In the genomic region with DNA sequence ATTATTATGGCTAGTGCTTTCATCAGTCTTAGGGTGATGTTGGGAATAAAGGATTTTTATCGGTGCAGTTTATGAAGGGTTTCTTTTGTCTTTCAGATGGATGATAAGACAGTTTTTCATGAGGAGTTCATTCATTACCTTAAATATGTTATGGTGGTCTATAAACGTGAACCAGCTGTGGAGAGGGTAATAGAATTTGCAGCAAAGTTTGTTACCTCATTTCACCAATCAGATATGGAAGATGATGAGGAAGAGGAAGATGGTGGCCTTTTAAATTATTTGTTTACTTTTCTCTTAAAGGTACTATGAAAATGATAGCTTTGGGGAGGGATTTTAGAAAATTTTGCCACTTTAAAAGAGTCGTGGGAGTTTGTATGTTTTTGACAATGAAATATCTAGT, we compare ENCODE assay signal across 2 cellular contexts.
TF ChIP-seq lines count a peak whose summit lies in the region.

No MANE protein-coding gene starts in this region.

TF ChIP-seq in SK-N-SH, 30 proteins besides CTCF, POLR2A, EP300 and RAD21:
- TF ChIP-seq, protein P1, sequence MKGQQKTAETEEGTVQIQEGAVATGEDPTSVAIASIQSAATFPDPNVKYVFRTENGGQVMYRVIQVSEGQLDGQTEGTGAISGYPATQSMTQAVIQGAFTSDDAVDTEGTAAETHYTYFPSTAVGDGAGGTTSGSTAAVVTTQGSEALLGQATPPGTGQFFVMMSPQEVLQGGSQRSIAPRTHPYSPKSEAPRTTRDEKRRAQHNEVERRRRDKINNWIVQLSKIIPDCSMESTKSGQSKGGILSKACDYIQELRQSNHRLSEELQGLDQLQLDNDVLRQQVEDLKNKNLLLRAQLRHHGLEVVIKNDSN (IDR thresholded peaks at IDR 0.05; ENCODE audit: borderline replicate concordance, low read depth) = no peak
- TF ChIP-seq RCOR1 (IDR thresholded peaks at IDR 0.05; ENCODE audit: low read length) = no peak
- no peak for TF ChIP-seq FOSL2 (IDR thresholded peaks at IDR 0.05; ENCODE audit: borderline replicate concordance, low read depth)
- TF ChIP-seq TCF12 (IDR thresholded peaks at IDR 0.05) = no peak
- TF ChIP-seq RFX5 (IDR thresholded peaks at IDR 0.05; ENCODE audit: low read length) = no peak
- no peak for TF ChIP-seq SMC3 (IDR thresholded peaks at IDR 0.05; ENCODE audit: low read depth, low read length)
- TF ChIP-seq GATA2 (CRISPR knock-in tag; IDR thresholded peaks at IDR 0.05) = no peak
- TF ChIP-seq FOXJ3 (CRISPR knock-in tag; IDR thresholded peaks at IDR 0.05) = no peak
- no peak for TF ChIP-seq NFIC (IDR thresholded peaks at IDR 0.05; ENCODE audit: borderline replicate concordance)
- TF ChIP-seq, protein P2, sequence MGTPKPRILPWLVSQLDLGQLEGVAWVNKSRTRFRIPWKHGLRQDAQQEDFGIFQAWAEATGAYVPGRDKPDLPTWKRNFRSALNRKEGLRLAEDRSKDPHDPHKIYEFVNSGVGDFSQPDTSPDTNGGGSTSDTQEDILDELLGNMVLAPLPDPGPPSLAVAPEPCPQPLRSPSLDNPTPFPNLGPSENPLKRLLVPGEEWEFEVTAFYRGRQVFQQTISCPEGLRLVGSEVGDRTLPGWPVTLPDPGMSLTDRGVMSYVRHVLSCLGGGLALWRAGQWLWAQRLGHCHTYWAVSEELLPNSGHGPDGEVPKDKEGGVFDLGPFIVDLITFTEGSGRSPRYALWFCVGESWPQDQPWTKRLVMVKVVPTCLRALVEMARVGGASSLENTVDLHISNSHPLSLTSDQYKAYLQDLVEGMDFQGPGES (IDR thresholded peaks at IDR 0.05; ENCODE audit: low read depth, low read length) = no peak

TF ChIP-seq in SK-N-SH treated with all-trans-retinoic acid at 6 μM for 48 hours, 23 proteins besides CTCF, POLR2A, EP300 and RAD21 (continued from another document):
- TF ChIP-seq, protein P3, sequence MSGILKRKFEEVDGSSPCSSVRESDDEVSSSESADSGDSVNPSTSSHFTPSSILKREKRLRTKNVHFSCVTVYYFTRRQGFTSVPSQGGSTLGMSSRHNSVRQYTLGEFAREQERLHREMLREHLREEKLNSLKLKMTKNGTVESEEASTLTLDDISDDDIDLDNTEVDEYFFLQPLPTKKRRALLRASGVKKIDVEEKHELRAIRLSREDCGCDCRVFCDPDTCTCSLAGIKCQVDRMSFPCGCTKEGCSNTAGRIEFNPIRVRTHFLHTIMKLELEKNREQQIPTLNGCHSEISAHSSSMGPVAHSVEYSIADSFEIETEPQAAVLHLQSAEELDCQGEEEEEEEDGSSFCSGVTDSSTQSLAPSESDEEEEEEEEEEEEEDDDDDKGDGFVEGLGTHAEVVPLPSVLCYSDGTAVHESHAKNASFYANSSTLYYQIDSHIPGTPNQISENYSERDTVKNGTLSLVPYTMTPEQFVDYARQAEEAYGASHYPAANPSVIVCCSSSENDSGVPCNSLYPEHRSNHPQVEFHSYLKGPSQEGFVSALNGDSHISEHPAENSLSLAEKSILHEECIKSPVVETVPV (CRISPR knock-in tag; IDR thresholded peaks at IDR 0.05) = no peak
- TF ChIP-seq SNAI2 (CRISPR knock-in tag; IDR thresholded peaks at IDR 0.05) = no peak
- TF ChIP-seq RARB (CRISPR knock-in tag; IDR thresholded peaks at IDR 0.05) = no peak
- TF ChIP-seq, protein P4, sequence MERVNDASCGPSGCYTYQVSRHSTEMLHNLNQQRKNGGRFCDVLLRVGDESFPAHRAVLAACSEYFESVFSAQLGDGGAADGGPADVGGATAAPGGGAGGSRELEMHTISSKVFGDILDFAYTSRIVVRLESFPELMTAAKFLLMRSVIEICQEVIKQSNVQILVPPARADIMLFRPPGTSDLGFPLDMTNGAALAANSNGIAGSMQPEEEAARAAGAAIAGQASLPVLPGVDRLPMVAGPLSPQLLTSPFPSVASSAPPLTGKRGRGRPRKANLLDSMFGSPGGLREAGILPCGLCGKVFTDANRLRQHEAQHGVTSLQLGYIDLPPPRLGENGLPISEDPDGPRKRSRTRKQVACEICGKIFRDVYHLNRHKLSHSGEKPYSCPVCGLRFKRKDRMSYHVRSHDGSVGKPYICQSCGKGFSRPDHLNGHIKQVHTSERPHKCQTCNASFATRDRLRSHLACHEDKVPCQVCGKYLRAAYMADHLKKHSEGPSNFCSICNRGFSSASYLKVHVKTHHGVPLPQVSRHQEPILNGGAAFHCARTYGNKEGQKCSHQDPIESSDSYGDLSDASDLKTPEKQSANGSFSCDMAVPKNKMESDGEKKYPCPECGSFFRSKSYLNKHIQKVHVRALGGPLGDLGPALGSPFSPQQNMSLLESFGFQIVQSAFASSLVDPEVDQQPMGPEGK (CRISPR knock-in tag; IDR thresholded peaks at IDR 0.05; ENCODE audit: borderline replicate concordance) = no peak
- no peak for TF ChIP-seq GLIS3 (CRISPR knock-in tag; IDR thresholded peaks at IDR 0.05)
- no peak for TF ChIP-seq ZFP30 (CRISPR knock-in tag; IDR thresholded peaks at IDR 0.05)
TF ChIP-seq in SK-N-SH treated with all-trans-retinoic acid at 6 μM for 48 hours: peak in this region for 0.
